In the genomic region with DNA sequence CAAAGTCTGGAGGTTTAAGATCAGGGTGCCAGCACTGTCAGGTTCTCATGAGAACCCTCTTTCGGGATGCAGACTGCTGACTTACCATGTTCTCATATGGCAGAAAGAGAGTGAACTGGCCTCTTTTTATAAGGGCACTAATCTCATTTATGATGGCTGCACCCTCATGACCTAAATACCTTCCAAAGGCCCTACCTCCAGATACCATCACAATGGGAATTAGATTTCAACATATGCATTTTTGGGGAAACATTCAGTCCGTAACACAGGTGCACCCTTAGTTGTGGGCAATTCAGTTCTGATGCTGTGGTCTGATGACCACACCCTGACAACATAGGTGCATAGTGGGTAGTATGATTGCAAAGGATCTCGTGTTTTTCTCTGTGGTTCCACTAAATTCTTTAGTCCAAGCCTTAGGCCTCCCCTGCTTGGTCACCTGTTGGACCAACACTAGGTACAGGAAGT, we compare ENCODE assay signal across 20 cellular contexts.
"Had no signal": no experiment of that assay in that cellular context is flagged by ENCODE, and none has a peak within 500 bp of the region (broad histone marks: within the 10 kb centered on the region; RNA-seq: fewer than 3 reads in every experiment).

No MANE protein-coding gene starts in this region.

- H3K27me3 ChIP-seq: cardiac muscle cell, hepatocyte, sigmoid colon, suprapubic skin, transverse colon, uterus had no signal

- H3K9me3 Mint-ChIP-seq: activated naive CD4-positive, alpha-beta T cell treated with anti-CD3 and anti-CD28 coated beads, Interleukin-2, amount 50 U/mL, for 24 hours; activated T-cell treated with anti-CD3 and anti-CD28 coated beads, Interleukin-2, amount 50 U/mL, for 4 hours; effector memory CD8-positive, alpha-beta T cell had no signal

- H3K27ac ChIP-seq: cardiac muscle cell, hepatocyte, sigmoid colon, suprapubic skin, transverse colon, uterus, WERI-Rb-1 had no signal

- H3K27me3 Mint-ChIP-seq: activated naive CD4-positive, alpha-beta T cell treated with anti-CD3 and anti-CD28 coated beads, Interleukin-2, amount 50 U/mL, for 24 hours; effector memory CD8-positive, alpha-beta T cell had no signal

- H3K9me3 ChIP-seq: sigmoid colon, suprapubic skin, transverse colon, uterus had no signal

- H3K4me3 Mint-ChIP-seq: activated naive CD4-positive, alpha-beta T cell treated with anti-CD3 and anti-CD28 coated beads, Interleukin-2, amount 50 U/mL, for 24 hours; activated T-cell treated with anti-CD3 and anti-CD28 coated beads, Interleukin-2, amount 50 U/mL, for 4 hours; effector memory CD8-positive, alpha-beta T cell; mesothelial cell of epicardium; nephron progenitor cell had no signal

- H3K4me3 ChIP-seq: cardiac muscle cell, hepatocyte, sigmoid colon, suprapubic skin, transverse colon, uterus had no signal

- H3K27ac Mint-ChIP-seq: effector memory CD8-positive, alpha-beta T cell; mesothelial cell of epicardium; nephron progenitor cell had no signal

- ATAC-seq: effector memory CD8-positive, alpha-beta T cell had no signal

- H3K4me2 ChIP-seq: hepatocyte had no signal

- DNase-seq: activated CD4-positive, alpha-beta T cell treated with anti-CD3 and anti-CD28 coated beads for 1 hour; activated effector memory CD4-positive, alpha-beta T cell treated with anti-CD3 and anti-CD28 coated beads, Interleukin-2, amount 50 U/mL, for 16 hours; activated T-cell treated with anti-CD3 and anti-CD28 coated beads, Interleukin-2, amount 50 U/mL, for 4 hours; amygdala; effector memory CD8-positive, alpha-beta T cell; foreskin fibroblast; nephron progenitor cell; nucleus accumbens; sigmoid colon; stimulated activated CD4-positive, alpha-beta T cell treated with anti-CD3 and anti-CD28 coated beads, Interleukin-4, amount 100 ng/mL, for 4 hours; stimulated activated naive CD4-positive, alpha-beta T cell; T-helper 2 cell; transverse colon; uterus; WERI-Rb-1 had no signal

- H3K36me3 ChIP-seq: cardiac muscle cell, sigmoid colon, suprapubic skin, transverse colon, uterus, WERI-Rb-1 had no signal

- H3K4me1 ChIP-seq: uterus had no signal
